In genomic region chr2:177245010-177245422, GRCh38 we compare ENCODE assay signal across 9 cellular contexts. TPM values are rescaled to one million over a fixed set of nuclear protein-coding genes. Genes with fewer than 3 reads are reported as not detected.
DNase-seq lines count a peak whose midpoint lies in the region; ATAC-seq and TF ChIP-seq lines count a peak whose summit lies in the region.
"Had no signal": no experiment of that assay in that cellular context is flagged by ENCODE, and none has a peak within 500 bp of the region (broad histone marks: within the 10 kb centered on the region; RNA-seq: fewer than 3 reads in every experiment).

No MANE protein-coding gene starts in this region.

- TF ChIP-seq CTCF in HFF-Myc (IDR thresholded peaks at IDR 0.05; ENCODE audit: low read depth, low read length, missing control alignments) (no peak), lower lobe of right lung (IDR thresholded peaks at IDR 0.05) (no peak)

- H3K4me1 ChIP-seq in lower lobe of right lung: peaks cover 98% of the 10 kb centered on the region
- peaks cover 32% of the 10 kb centered on the region for H3K4me1 ChIP-seq in effector memory CD4-positive, alpha-beta T cell (ENCODE audit: control insufficient read depth, insufficient read depth, low read length, poor library complexity, severe bottlenecking)

- H3K4me3 ChIP-seq in HFF-Myc (replicated peaks; ENCODE audit: low read depth, low read length): no peak overlapping the region
- no peak overlapping the region for H3K4me3 ChIP-seq in lower lobe of right lung
- H3K4me3 ChIP-seq in effector memory CD4-positive, alpha-beta T cell (ENCODE audit: insufficient read depth, low read depth, low read length, poor library complexity, severe bottlenecking): no peak overlapping the region

- in situ Hi-C loops in ACHN (cut with HindIII; ENCODE audit: low pct_ligation_motif_present, low pct_unique_long_range_greater_than_20kb, low sequenced_read_pairs): no loop called here

- H3K36me3 ChIP-seq in lower lobe of right lung: no peaks in the 10 kb centered on the region
- no peaks in the 10 kb centered on the region for H3K36me3 ChIP-seq in effector memory CD4-positive, alpha-beta T cell (ENCODE audit: control insufficient read depth, insufficient read depth, low read length)

- ATAC-seq in lower lobe of right lung (peak in 1 of 2 donors; percentile 29), GM18502 (IDR thresholded peaks at IDR 0.05; ENCODE audit: poor library complexity, unreplicated experiment) (no peak), GM19463 (IDR thresholded peaks at IDR 0.05; ENCODE audit: unreplicated experiment) (no peak)

- H3K27me3 ChIP-seq in lower lobe of right lung (ENCODE audit: low read depth): no peaks in the 10 kb centered on the region
- H3K27me3 ChIP-seq in effector memory CD4-positive, alpha-beta T cell (replicated peaks; ENCODE audit: control insufficient read depth, insufficient read depth, low read length, poor library complexity, severe bottlenecking): no peaks in the 10 kb centered on the region

- intact Hi-C loops in lower lobe of right lung (cut with DNase I): no loop called here

- H3K9me3 ChIP-seq in lower lobe of right lung: no peaks in the 10 kb centered on the region
- no peaks in the 10 kb centered on the region for H3K9me3 ChIP-seq in effector memory CD4-positive, alpha-beta T cell (ENCODE audit: control insufficient read depth, low read length)

- DNase-seq in ACHN: peak; percentile 82
- peak; percentile 71 for DNase-seq in HFF-Myc (ENCODE audit: extremely low read depth, low read depth)
- DNase-seq in amniotic stem cell (lab: John Stamatoyannopoulos, UW): peak; percentile 57
- DNase-seq in lower lobe of right lung: no peak
- no peak for DNase-seq in NCI-H524 treated with DMSO at 0.1 percent for 48 hours (lab: John Stamatoyannopoulos, UW)
- DNase-seq in effector memory CD4-positive, alpha-beta T cell: no peak
- DNase-seq: NCI-H2029 treated with DMSO at 0.1 percent for 48 hours had no signal

- peak overlapping the region; percentile 28 for H3K27ac ChIP-seq in lower lobe of right lung
- no peak overlapping the region for H3K27ac ChIP-seq in effector memory CD4-positive, alpha-beta T cell (ENCODE audit: insufficient read depth, low read length, poor library complexity, severe bottlenecking)

RNA-seq across cellular contexts. Expression of gene NFE2L2, which starts 19.5 kb away (rescaled TPM):
- 105 TPM for total RNA-seq in lower lobe of right lung

RNA-seq across cellular contexts. Expression of gene HNRNPA3, which starts 32.4 kb away (rescaled TPM):
- 132 TPM for total RNA-seq in lower lobe of right lung

Comparison
In these comparisons a context has a peak if more than half of its experiments do, and no peak if none do; other contexts are left out.
1. DNase-seq: peak in ACHN (single experiment), HFF-Myc (single experiment) and amniotic stem cell (single experiment); none in lower lobe of right lung (single experiment), NCI-H524 treated with DMSO at 0.1 percent for 48 hours (single experiment) and effector memory CD4-positive, alpha-beta T cell (0 of 3).